ENCODE assay signal across 8 cellular contexts in genomic region chr19:49301165-49301865, GRCh38. TPM values are rescaled to one million over a fixed set of nuclear protein-coding genes. Genes with fewer than 3 reads are reported as not detected.
A peak's percentile ranks its signal among the peaks of the same experiment; 100 is the strongest.
DNase-seq lines count a peak whose midpoint lies in the region; ATAC-seq, FAIRE-seq and TF ChIP-seq lines count a peak whose summit lies in the region.

No MANE protein-coding gene starts in this region.

- H3K4me3 ChIP-seq in BLaER1 treated with 17β-estradiol and CSF1 and Interleukin-3, amounts not matched to agents 10 nM and 100 nM = no peak overlapping the region; a peak in 1 of 20 replicates
- H3K4me3 ChIP-seq in choroid plexus epithelial cell (ENCODE audit: low read depth, low read length) (peak overlapping the region; percentile 34), left lung (no peak overlapping the region)

- H3K4me1 ChIP-seq in BLaER1 treated with 17β-estradiol and CSF1 and Interleukin-3, amounts not matched to agents 10 nM and 100 nM = no peaks in the 10 kb centered on the region
- peaks cover 0 to 5% of the 10 kb centered on the region in 2 donors for H3K4me1 ChIP-seq in left lung

- peaks cover 4 to 9% (median 7%) of the 10 kb centered on the region in 11 experiments; a peak in 15 of 22 replicates for H3K9me3 ChIP-seq in BLaER1 treated with 17β-estradiol and CSF1 and Interleukin-3, amounts not matched to agents 10 nM and 100 nM (replicated peaks in 1 of 11)
- no peaks in the 10 kb centered on the region for H3K9me3 ChIP-seq in left lung

- H4K20me1 ChIP-seq in BLaER1 treated with 17β-estradiol and CSF1 and Interleukin-3, amounts not matched to agents 10 nM and 100 nM = no peaks in the 10 kb centered on the region

- peak; percentile 99 for ATAC-seq in left lung

- TF ChIP-seq CTCF in choroid plexus epithelial cell (conservative IDR thresholded peaks at IDR 0.05; ENCODE audit: low read depth, low read length) = peak; percentile 93
- peak; percentile 85 to 93 for TF ChIP-seq CTCF in left lung (IDR thresholded peaks at IDR 0.05)

- H3K9ac ChIP-seq in BLaER1 treated with 17β-estradiol and CSF1 and Interleukin-3, amounts not matched to agents 10 nM and 100 nM = no peak overlapping the region

- no peak overlapping the region for H3K27ac ChIP-seq in BLaER1 treated with 17β-estradiol and CSF1 and Interleukin-3, amounts not matched to agents 10 nM and 100 nM
- H3K27ac ChIP-seq in left lung = no peak overlapping the region

- no peaks in the 10 kb centered on the region for H3K27me3 ChIP-seq in BLaER1 treated with 17β-estradiol and CSF1 and Interleukin-3, amounts not matched to agents 10 nM and 100 nM
- H3K27me3 ChIP-seq in left lung = no peaks in the 10 kb centered on the region

- DNase-seq in H54 (ENCODE audit: insufficient read length, low spot score) (peak; percentile 70), NCI-H226 (peak; percentile 39), choroid plexus epithelial cell (ENCODE audit: low read depth) (peak; percentile 76), left lung (peak; percentile 82 to 97), cortex of kidney (lab: John Stamatoyannopoulos, UW) (no peak)
- DNase-seq in activated CD4-positive, alpha-beta T cell treated with anti-CD3 and anti-CD28 coated beads for 4 hours = peak; percentile 70 to 73
- peak; percentile 86 for DNase-seq in stimulated activated CD4-positive, alpha-beta T cell treated with anti-CD3 and anti-CD28 coated beads, Interleukin-4, amount 100 ng/mL, for 1 hour

- H3K4me2 ChIP-seq in BLaER1 treated with 17β-estradiol and CSF1 and Interleukin-3, amounts not matched to agents 10 nM and 100 nM = peak overlapping the region in 7 of 11 experiments; percentile 12 to 85 (median 41); a peak in 9 of 22 replicates

- no peaks in the 10 kb centered on the region for H3K36me3 ChIP-seq in BLaER1 treated with 17β-estradiol and CSF1 and Interleukin-3, amounts not matched to agents 10 nM and 100 nM
- H3K36me3 ChIP-seq in left lung = no peaks in the 10 kb centered on the region

- intact Hi-C loops in left lung (cut with DNase I) = no loop called here

- no peak for TF ChIP-seq POLR2A in H54 (IDR thresholded peaks at IDR 0.05; ENCODE audit: low read depth, low read length)

- FAIRE-seq in H54 (lab: Jason Lieb, UNC) = peak; percentile 97

RNA-seq across cellular contexts. Expression of gene SLC6A16, which starts 23.7 kb away (rescaled TPM):
- 1 to 10 TPM in 1 of 2 donors, under 1 TPM in 1; 0.52 to 1.0 TPM for total RNA-seq in left lung

RNA-seq across cellular contexts. Expression of gene CD37, which starts 33.9 kb away (rescaled TPM):
- total RNA-seq in left lung = 10 to 100 TPM; 59.0 to 83.2 TPM
